2 cellular contexts compared by ENCODE assay signal in genomic region chr1:109635862-109636200, GRCh38.
TF ChIP-seq lines count a peak whose summit lies in the region.

No MANE protein-coding gene starts in this region.

TF ChIP-seq in H1, 55 proteins besides CTCF, POLR2A, EP300 and RAD21:
- TF ChIP-seq SIN3A (conservative IDR thresholded peaks at IDR 0.05 in 1 of 2, IDR thresholded peaks at IDR 0.05 in 1 of 2; ENCODE audit: low read depth in 1 of 2, low read length in 2 of 2): no peak
- TF ChIP-seq TBP (IDR thresholded peaks at IDR 0.05; ENCODE audit: low read depth, low read length): no peak
- TF ChIP-seq SUZ12 (IDR thresholded peaks at IDR 0.05; ENCODE audit: low read length): no peak
- no peak for TF ChIP-seq NANOG (IDR thresholded peaks at IDR 0.05; ENCODE audit: insufficient read depth, low read depth, low read length, poor library complexity, severe bottlenecking)

TF ChIP-seq in HEK293T, 16 proteins besides CTCF, POLR2A, EP300 and RAD21:
- TF ChIP-seq L3MBTL2 (conservative IDR thresholded peaks at IDR 0.05): no peak
- TF ChIP-seq ARNT (IDR thresholded peaks at IDR 0.05): no peak
- no peak for TF ChIP-seq HDGF (IDR thresholded peaks at IDR 0.05; ENCODE audit: borderline replicate concordance)
- no peak for TF ChIP-seq SP1 (IDR thresholded peaks at IDR 0.05)
- TF ChIP-seq ZNF384 (IDR thresholded peaks at IDR 0.05): no peak
- TF ChIP-seq PKNOX1 (IDR thresholded peaks at IDR 0.05): no peak
- no peak for TF ChIP-seq BHLHE40 (IDR thresholded peaks at IDR 0.05; ENCODE audit: borderline replicate concordance)
- no peak for TF ChIP-seq SUZ12 (IDR thresholded peaks at IDR 0.05)
- TF ChIP-seq TARDBP (IDR thresholded peaks at IDR 0.05): no peak
- TF ChIP-seq FOXM1 (IDR thresholded peaks at IDR 0.05; ENCODE audit: borderline replicate concordance): no peak
- no peak for TF ChIP-seq FOXA1 (IDR thresholded peaks at IDR 0.05)
- no peak for TF ChIP-seq NFRKB (IDR thresholded peaks at IDR 0.05)
- TF ChIP-seq ELF4 (IDR thresholded peaks at IDR 0.05): no peak
- no peak for TF ChIP-seq CTBP1 (IDR thresholded peaks at IDR 0.05; ENCODE audit: borderline replicate concordance)
